Comparison of ENCODE assay signal across 1 cellular context in the genomic region with DNA sequence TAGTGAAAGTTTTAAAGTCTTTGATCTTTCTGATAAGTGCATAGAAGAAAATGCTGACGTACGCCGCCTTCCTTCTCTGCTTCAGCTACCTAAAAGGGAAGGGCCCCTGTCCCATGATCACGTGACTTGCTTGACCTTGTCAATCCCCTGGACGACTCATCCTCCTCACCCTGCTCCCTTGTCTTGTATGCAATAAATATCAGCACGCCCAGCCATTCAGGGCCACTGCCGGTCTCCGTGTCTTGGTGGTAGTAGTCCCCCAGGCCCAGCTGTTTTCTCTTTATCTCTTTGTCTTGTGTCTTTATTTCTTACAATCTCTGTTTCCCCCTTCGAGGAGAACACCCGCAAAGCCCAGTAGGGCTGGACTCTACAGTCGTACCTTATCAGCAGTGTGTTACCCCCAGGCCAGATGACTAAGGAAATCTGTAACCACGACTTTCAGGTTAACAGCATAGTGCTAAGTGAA.
TF ChIP-seq lines count a peak whose summit lies in the region.

No MANE protein-coding gene starts in this region.

TF ChIP-seq in K562, 482 proteins besides CTCF, POLR2A, EP300 and RAD21 (continued from another document):
- TF ChIP-seq, protein P1, sequence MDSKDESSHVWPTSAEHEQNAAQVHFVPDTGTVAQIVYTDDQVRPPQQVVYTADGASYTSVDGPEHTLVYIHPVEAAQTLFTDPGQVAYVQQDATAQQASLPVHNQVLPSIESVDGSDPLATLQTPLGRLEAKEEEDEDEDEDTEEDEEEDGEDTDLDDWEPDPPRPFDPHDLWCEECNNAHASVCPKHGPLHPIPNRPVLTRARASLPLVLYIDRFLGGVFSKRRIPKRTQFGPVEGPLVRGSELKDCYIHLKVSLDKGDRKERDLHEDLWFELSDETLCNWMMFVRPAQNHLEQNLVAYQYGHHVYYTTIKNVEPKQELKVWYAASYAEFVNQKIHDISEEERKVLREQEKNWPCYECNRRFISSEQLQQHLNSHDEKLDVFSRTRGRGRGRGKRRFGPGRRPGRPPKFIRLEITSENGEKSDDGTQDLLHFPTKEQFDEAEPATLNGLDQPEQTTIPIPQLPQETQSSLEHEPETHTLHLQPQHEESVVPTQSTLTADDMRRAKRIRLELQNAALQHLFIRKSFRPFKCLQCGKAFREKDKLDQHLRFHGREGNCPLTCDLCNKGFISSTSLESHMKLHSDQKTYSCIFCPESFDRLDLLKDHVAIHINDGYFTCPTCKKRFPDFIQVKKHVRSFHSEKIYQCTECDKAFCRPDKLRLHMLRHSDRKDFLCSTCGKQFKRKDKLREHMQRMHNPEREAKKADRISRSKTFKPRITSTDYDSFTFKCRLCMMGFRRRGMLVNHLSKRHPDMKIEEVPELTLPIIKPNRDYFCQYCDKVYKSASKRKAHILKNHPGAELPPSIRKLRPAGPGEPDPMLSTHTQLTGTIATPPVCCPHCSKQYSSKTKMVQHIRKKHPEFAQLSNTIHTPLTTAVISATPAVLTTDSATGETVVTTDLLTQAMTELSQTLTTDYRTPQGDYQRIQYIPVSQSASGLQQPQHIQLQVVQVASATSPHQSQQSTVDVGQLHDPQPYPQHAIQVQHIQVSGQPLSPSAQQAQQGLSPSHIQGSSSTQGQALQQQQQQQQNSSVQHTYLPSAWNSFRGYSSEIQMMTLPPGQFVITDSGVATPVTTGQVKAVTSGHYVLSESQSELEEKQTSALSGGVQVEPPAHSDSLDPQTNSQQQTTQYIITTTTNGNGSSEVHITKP (IDR thresholded peaks at IDR 0.05; ENCODE audit: partially characterized antibody): no peak
- TF ChIP-seq MAZ (CRISPR knock-in tag; conservative IDR thresholded peaks at IDR 0.05 in 1 of 2, IDR thresholded peaks at IDR 0.05 in 1 of 2) (no peak), TBL1XR1 (IDR thresholded peaks at IDR 0.05; ENCODE audit: low read length in 2 of 2) (peak in 1 of 2 experiments; percentile 45; a peak in 1 of 4 replicates), ZNF239 (CRISPR knock-in tag; IDR thresholded peaks at IDR 0.05) (no peak), BRD9 (IDR thresholded peaks at IDR 0.05; ENCODE audit: low read depth, partially characterized antibody) (no peak), TARDBP (IDR thresholded peaks at IDR 0.05) (no peak), ARID1B (IDR thresholded peaks at IDR 0.05) (peak; percentile 70), ETV6 (IDR thresholded peaks at IDR 0.05; ENCODE audit: borderline replicate concordance in 1 of 2, low read depth in 2 of 2, low read length in 1 of 2) (no peak), ETV6 (CRISPR knock-in tag; IDR thresholded peaks at IDR 0.05; ENCODE audit: borderline replicate concordance) (no peak), OTX1 (CRISPR knock-in tag; IDR thresholded peaks at IDR 0.05) (no peak), ZNF644 (tag; IDR thresholded peaks at IDR 0.05; ENCODE audit: low read depth) (no peak), ZNF830 (CRISPR knock-in tag; IDR thresholded peaks at IDR 0.05) (no peak), GTF2A2 (tag; IDR thresholded peaks at IDR 0.05) (no peak), HOXB6 (CRISPR knock-in tag; IDR thresholded peaks at IDR 0.05; ENCODE audit: borderline replicate concordance) (no peak), ZNF174 (CRISPR knock-in tag; IDR thresholded peaks at IDR 0.05) (no peak), ZNF263 (CRISPR knock-in tag; IDR thresholded peaks at IDR 0.05; ENCODE audit: borderline replicate concordance) (0 out of 2 replicates have a peak, but pooled peaks have one; percentile 19), JUND (IDR thresholded peaks at IDR 0.05; ENCODE audit: borderline replicate concordance, low read depth, low read length) (peak; percentile 40; the same call in 1 of the 2 replicates), JUND (tag; IDR thresholded peaks at IDR 0.05; ENCODE audit: borderline replicate concordance, low read depth, low read length) (peak; percentile 57; the same call in 1 of the 3 replicates), MTA1 (IDR thresholded peaks at IDR 0.05; ENCODE audit: borderline replicate concordance) (0 out of 2 replicates have a peak, but pooled peaks have one; percentile 38), ETV5 (CRISPR knock-in tag; IDR thresholded peaks at IDR 0.05; ENCODE audit: low read depth) (no peak), DACH1 (IDR thresholded peaks at IDR 0.05; ENCODE audit: partially characterized antibody) (peak; percentile 23), CBFA2T2 (conservative IDR thresholded peaks at IDR 0.05) (peak; percentile 76), MAFG (tag; conservative IDR thresholded peaks at IDR 0.05) (peak; percentile 50; the same call in 1 of the 2 replicates), TSC22D4 (tag; IDR thresholded peaks at IDR 0.05) (no peak), CCNT2 (IDR thresholded peaks at IDR 0.05; ENCODE audit: borderline replicate concordance, extremely low read depth, insufficient read length, low read depth, low read length) (no peak), DMBX1 (CRISPR knock-in tag; IDR thresholded peaks at IDR 0.05; ENCODE audit: borderline replicate concordance) (no peak), C11orf30 (IDR thresholded peaks at IDR 0.05; ENCODE audit: low read depth) (peak; percentile 65), TAL1 (IDR thresholded peaks at IDR 0.05) (peak; percentile 39; the same call in 1 of the 2 replicates), MEIS2 (IDR thresholded peaks at IDR 0.05; ENCODE audit: partially characterized antibody) (peak; percentile 47), FOSL1 (tag; conservative IDR thresholded peaks at IDR 0.05) (peak; percentile 48), CBFA2T3 (IDR thresholded peaks at IDR 0.05) (peak; percentile 76)
- TF ChIP-seq, protein P2, sequence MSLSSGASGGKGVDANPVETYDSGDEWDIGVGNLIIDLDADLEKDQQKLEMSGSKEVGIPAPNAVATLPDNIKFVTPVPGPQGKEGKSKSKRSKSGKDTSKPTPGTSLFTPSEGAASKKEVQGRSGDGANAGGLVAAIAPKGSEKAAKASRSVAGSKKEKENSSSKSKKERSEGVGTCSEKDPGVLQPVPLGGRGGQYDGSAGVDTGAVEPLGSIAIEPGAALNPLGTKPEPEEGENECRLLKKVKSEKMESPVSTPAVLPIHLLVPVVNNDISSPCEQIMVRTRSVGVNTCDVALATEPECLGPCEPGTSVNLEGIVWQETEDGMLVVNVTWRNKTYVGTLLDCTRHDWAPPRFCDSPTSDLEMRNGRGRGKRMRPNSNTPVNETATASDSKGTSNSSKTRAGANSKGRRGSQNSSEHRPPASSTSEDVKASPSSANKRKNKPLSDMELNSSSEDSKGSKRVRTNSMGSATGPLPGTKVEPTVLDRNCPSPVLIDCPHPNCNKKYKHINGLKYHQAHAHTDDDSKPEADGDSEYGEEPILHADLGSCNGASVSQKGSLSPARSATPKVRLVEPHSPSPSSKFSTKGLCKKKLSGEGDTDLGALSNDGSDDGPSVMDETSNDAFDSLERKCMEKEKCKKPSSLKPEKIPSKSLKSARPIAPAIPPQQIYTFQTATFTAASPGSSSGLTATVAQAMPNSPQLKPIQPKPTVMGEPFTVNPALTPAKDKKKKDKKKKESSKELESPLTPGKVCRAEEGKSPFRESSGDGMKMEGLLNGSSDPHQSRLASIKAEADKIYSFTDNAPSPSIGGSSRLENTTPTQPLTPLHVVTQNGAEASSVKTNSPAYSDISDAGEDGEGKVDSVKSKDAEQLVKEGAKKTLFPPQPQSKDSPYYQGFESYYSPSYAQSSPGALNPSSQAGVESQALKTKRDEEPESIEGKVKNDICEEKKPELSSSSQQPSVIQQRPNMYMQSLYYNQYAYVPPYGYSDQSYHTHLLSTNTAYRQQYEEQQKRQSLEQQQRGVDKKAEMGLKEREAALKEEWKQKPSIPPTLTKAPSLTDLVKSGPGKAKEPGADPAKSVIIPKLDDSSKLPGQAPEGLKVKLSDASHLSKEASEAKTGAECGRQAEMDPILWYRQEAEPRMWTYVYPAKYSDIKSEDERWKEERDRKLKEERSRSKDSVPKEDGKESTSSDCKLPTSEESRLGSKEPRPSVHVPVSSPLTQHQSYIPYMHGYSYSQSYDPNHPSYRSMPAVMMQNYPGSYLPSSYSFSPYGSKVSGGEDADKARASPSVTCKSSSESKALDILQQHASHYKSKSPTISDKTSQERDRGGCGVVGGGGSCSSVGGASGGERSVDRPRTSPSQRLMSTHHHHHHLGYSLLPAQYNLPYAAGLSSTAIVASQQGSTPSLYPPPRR (CRISPR knock-in tag; IDR thresholded peaks at IDR 0.05; ENCODE audit: borderline replicate concordance): no peak
- TF ChIP-seq, protein P3, sequence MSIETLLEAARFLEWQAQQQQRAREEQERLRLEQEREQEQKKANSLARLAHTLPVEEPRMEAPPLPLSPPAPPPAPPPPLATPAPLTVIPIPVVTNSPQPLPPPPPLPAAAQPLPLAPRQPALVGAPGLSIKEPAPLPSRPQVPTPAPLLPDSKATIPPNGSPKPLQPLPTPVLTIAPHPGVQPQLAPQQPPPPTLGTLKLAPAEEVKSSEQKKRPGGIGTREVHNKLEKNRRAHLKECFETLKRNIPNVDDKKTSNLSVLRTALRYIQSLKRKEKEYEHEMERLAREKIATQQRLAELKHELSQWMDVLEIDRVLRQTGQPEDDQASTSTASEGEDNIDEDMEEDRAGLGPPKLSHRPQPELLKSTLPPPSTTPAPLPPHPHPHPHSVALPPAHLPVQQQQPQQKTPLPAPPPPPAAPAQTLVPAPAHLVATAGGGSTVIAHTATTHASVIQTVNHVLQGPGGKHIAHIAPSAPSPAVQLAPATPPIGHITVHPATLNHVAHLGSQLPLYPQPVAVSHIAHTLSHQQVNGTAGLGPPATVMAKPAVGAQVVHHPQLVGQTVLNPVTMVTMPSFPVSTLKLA (conservative IDR thresholded peaks at IDR 0.05): peak in 1 of 2 experiments; percentile 57; a peak in 2 of 4 replicates
- TF ChIP-seq, protein P4, sequence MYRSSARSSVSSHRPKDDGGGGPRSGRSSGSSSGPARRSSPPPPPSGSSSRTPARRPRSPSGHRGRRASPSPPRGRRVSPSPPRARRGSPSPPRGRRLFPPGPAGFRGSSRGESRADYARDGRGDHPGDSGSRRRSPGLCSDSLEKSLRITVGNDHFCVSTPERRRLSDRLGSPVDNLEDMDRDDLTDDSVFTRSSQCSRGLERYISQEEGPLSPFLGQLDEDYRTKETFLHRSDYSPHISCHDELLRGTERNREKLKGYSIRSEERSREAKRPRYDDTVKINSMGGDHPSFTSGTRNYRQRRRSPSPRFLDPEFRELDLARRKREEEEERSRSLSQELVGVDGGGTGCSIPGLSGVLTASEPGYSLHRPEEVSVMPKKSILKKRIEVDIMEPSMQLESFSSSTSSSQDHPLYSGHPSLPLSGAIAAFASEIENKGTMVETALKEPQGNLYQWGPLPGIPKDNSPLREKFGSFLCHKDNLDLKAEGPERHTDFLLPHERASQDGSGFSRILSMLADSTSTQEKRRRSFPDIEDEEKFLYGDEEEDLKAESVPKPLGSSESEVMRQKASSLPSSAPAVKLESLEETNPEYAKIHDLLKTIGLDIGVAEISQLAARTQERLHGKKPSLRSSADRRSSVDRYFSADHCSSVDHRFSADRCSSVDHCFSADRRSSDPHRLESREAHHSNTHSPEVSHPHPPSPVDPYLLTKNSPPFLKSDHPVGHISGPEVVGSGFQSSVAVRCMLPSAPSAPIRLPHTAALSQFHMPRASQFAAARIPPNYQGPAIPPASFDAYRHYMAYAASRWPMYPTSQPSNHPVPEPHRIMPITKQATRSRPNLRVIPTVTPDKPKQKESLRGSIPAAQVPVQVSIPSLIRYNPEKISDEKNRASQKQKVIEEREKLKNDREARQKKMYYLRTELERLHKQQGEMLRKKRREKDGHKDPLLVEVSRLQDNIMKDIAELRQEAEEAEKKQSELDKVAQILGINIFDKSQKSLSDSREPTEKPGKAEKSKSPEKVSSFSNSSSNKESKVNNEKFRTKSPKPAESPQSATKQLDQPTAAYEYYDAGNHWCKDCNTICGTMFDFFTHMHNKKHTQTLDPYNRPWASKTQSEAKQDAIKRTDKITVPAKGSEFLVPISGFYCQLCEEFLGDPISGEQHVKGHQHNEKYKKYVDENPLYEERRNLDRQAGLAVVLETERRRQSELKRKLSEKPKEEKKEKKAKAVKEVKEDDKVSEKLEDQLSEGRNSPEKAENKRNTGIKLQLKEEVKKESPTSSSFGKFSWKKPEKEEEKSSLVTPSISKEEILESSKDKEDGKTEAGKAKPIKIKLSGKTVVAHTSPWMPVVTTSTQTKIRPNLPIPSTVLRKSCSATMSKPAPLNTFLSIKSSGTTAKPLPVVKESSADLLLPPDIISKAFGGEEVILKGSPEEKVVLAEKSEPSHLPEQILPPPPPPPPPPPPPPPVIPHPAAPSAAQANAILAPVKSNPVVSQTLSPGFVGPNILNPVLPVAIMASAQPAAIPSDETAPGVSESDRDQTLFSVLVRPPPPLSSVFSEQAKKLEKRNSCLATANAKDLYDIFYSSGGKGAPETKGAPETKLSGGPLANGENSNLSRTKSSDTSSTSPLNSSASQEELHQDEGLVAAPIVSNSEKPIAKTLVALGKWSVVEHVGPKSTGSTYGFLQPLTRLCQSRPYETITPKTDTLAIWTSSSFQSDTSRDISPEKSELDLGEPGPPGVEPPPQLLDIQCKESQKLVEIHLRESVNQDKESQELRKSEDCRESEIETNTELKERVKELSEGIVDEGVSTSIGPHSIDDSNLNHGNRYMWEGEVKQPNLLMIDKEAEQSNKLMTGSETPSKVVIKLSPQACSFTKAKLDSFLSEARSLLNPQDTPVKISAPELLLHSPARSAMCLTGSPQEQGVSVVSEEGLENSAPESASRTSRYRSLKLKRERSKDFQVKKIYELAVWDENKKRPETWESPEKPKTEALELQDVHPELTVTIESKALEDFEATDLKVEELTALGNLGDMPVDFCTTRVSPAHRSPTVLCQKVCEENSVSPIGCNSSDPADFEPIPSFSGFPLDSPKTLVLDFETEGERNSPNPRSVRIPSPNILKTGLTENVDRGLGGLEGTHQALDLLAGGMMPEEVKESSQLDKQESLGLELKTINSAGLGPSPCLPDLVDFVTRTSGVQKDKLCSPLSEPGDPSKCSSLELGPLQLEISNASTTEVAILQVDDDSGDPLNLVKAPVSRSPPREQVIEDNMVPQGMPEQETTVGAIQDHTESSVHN (IDR thresholded peaks at IDR 0.05; ENCODE audit: borderline replicate concordance in 1 of 2, low read depth in 1 of 2): peak in 1 of 2 experiments; percentile 26; a peak in 1 of 4 replicates
- TF ChIP-seq, protein P5, sequence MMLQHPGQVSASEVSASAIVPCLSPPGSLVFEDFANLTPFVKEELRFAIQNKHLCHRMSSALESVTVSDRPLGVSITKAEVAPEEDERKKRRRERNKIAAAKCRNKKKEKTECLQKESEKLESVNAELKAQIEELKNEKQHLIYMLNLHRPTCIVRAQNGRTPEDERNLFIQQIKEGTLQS (IDR thresholded peaks at IDR 0.05): 0 out of 2 replicates have a peak, but pooled peaks have one; percentile 25
- TF ChIP-seq, protein P5 (CRISPR knock-in tag; conservative IDR thresholded peaks at IDR 0.05): no peak
